Comparison of ENCODE assay signal across 14 cellular contexts in the genomic region with DNA sequence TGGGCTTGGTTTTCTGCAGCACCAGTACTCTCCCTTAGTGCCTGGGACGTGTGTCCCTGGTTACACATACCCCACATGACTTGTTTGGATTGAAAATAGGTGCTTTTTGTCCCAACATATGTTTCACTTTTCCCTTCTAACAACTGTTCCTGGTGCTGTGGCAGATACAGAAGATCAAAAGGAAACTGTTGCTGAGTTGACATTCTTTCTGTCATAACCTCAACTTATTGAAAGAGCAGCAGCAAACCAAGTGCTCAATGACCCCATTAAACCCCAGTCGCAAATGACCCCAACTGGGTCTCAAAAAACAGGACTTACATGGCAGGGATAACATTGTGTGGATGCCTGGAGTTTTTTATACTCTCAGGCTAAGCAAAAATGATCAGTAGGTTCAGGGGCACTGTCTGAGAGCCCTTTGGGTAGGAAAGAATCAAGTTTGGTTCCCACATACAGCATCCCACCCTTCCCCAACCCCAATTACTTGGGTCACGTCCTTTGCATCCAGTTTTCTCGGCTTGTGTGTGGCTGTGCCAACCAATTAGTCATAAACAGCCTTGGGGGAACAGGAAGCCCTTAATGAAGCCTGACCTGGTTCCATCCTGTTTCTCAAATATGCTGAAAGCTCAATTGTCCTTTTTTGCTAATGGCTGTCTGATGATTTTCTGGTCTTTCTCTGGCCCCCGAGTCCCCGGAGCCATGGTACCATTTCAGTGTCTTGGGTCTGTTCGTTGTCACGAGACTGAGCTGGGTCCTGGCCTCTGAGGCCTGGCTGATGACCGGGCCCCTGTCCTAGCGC. TPM values are rescaled to one million over a fixed set of nuclear protein-coding genes. Genes with fewer than 3 reads are reported as not detected.
DNase-seq lines count a peak whose midpoint lies in the region; ATAC-seq and TF ChIP-seq lines count a peak whose summit lies in the region.
"Had no signal": no experiment of that assay in that cellular context is flagged by ENCODE, and none has a peak within 500 bp of the region (broad histone marks: within the 10 kb centered on the region; RNA-seq: fewer than 3 reads in every experiment).

No MANE protein-coding gene starts in this region.

- H3K27me3 ChIP-seq in ovary, result no peaks in the 10 kb centered on the region
- H3K27me3 ChIP-seq: heart left ventricle had no signal

- POLR2A ChIA-PET in activated CD8-positive, alpha-beta T cell treated with anti-CD3 and anti-CD28 coated beads, Interleukin-2, amount 10 ng/mL, durations not matched to agents 7 days and 5 days (lab: Charles Lee), result interaction anchor here (1.3 kb wide), 1 partner anchor 20 kb away, joined by 4 read pairs; no protein-coding TSS in a partner anchor

- ATAC-seq in activated CD8-positive, alpha-beta T cell treated with anti-CD3 and anti-CD28 coated beads, Interleukin-2, amount 10 ng/mL, durations not matched to agents 7 days and 5 days, result no peak
- ATAC-seq: CD8-positive, alpha-beta T cell had no signal

- no peaks in the 10 kb centered on the region for H3K36me3 Mint-ChIP-seq in activated CD8-positive, alpha-beta T cell treated with anti-CD3 and anti-CD28 coated beads, Interleukin-2, amount 10 ng/mL, durations not matched to agents 7 days and 5 days (ENCODE audit: low read depth)
- H3K36me3 Mint-ChIP-seq in immature natural killer cell, result no peaks in the 10 kb centered on the region
- H3K36me3 Mint-ChIP-seq: CD8-positive, alpha-beta T cell; naive B cell had no signal

- no peaks in the 10 kb centered on the region for H3K36me3 ChIP-seq in ovary
- H3K36me3 ChIP-seq: heart left ventricle had no signal

- no peaks in the 10 kb centered on the region for H3K27me3 Mint-ChIP-seq in activated CD8-positive, alpha-beta T cell treated with anti-CD3 and anti-CD28 coated beads, Interleukin-2, amount 10 ng/mL, durations not matched to agents 7 days and 5 days (ENCODE audit: low read depth)
- H3K27me3 Mint-ChIP-seq in immature natural killer cell (ENCODE audit: low read depth in 3 of 3), result peaks cover 9 to 18% (median 10%) of the 10 kb centered on the region in 3 donors
- H3K27me3 Mint-ChIP-seq: naive B cell had no signal

- intact Hi-C loops in ovary (cut with DNase I), result no loop called here

- no peak for TF ChIP-seq EP300 in ovary (IDR thresholded peaks at IDR 0.05)

- no peaks in the 10 kb centered on the region for H3K9me3 Mint-ChIP-seq in activated CD8-positive, alpha-beta T cell treated with anti-CD3 and anti-CD28 coated beads, Interleukin-2, amount 10 ng/mL, durations not matched to agents 7 days and 5 days (ENCODE audit: insufficient read depth)
- no peaks in the 10 kb centered on the region for H3K9me3 Mint-ChIP-seq in immature natural killer cell
- H3K9me3 Mint-ChIP-seq: CD8-positive, alpha-beta T cell; naive B cell had no signal

- peak overlapping the region; percentile 85 for H3K27ac Mint-ChIP-seq in activated CD8-positive, alpha-beta T cell treated with anti-CD3 and anti-CD28 coated beads, Interleukin-2, amount 10 ng/mL, durations not matched to agents 7 days and 5 days
- H3K27ac Mint-ChIP-seq in immature natural killer cell, result peak overlapping the region in 3 of 6 donors; percentile 58 to 82 (median 72)
- H3K27ac Mint-ChIP-seq: CD8-positive, alpha-beta T cell; naive B cell had no signal

- no peak overlapping the region for H3K4me3 Mint-ChIP-seq in activated CD8-positive, alpha-beta T cell treated with anti-CD3 and anti-CD28 coated beads, Interleukin-2, amount 10 ng/mL, durations not matched to agents 7 days and 5 days
- peak overlapping the region in 3 of 5 donors; percentile 7 to 41 (median 36) for H3K4me3 Mint-ChIP-seq in immature natural killer cell
- H3K4me3 Mint-ChIP-seq: CD8-positive, alpha-beta T cell had no signal

- no peak for TF ChIP-seq POLR2A in ovary (IDR thresholded peaks at IDR 0.05)

- H3K4me3 ChIP-seq in ovary, result no peak overlapping the region
- H3K4me3 ChIP-seq: heart left ventricle had no signal

- H3K4me1 ChIP-seq in ovary (ENCODE audit: insufficient read depth), result no peaks in the 10 kb centered on the region

- H3K27ac ChIP-seq in ovary, result no peak overlapping the region

- no peaks in the 10 kb centered on the region for H3K9me3 ChIP-seq in ovary
- H3K9me3 ChIP-seq: heart left ventricle had no signal

- CTCF ChIA-PET in activated CD8-positive, alpha-beta T cell treated with anti-CD3 and anti-CD28 coated beads, Interleukin-2, amount 10 ng/mL, durations not matched to agents 7 days and 5 days (lab: Charles Lee), result interaction anchor here (1.0 to 5.1 kb wide), 4 partner anchors 13 to 236 kb away, joined by 3 to 35 read pairs (median 4); a partner anchor contains a TSS

- peak; percentile 62 for DNase-seq in A172 (ENCODE audit: low spot score)
- peak; percentile 36 for DNase-seq in GM03348 (ENCODE audit: low spot score)
- no peak for DNase-seq in activated CD8-positive, alpha-beta T cell treated with anti-CD3 and anti-CD28 coated beads, Interleukin-2, amount 10 ng/mL, durations not matched to agents 7 days and 5 days
- no peak for DNase-seq in immature natural killer cell
- DNase-seq in nucleus accumbens (lab: John Stamatoyannopoulos, UW), result no peak
- no peak for DNase-seq in NK-92 (lab: John Stamatoyannopoulos, UW; ENCODE audit: unreplicated experiment)
- no peak for DNase-seq in ovary
- DNase-seq in mucosa of gallbladder (ENCODE audit: low spot score), result no peak
- DNase-seq: activated CD4-positive, alpha-beta T cell treated with anti-CD3 and anti-CD28 coated beads, Interleukin-2, amount 50 U/mL, for 48 hours; caudate nucleus; CD8-positive, alpha-beta T cell; heart left ventricle; naive B cell; NCI-H146 had no signal

- H3K4me1 Mint-ChIP-seq in activated CD8-positive, alpha-beta T cell treated with anti-CD3 and anti-CD28 coated beads, Interleukin-2, amount 10 ng/mL, durations not matched to agents 7 days and 5 days (ENCODE audit: low read depth), result peaks cover 78% of the 10 kb centered on the region
- H3K4me1 Mint-ChIP-seq in immature natural killer cell, result peaks cover 68 to 79% of the 10 kb centered on the region in 2 donors

- TF ChIP-seq CTCF in ovary (IDR thresholded peaks at IDR 0.05), result no peak

- 64 to 70% (median 69%) methylated on average over 10 of the region's 10 CpGs for WGBS in ovary, 3 donors

RNA-seq across cellular contexts. Expression of a gene that starts 4.9 kb away (rescaled TPM):
- total RNA-seq in A172 (2014; rRNA removed; shearing (Covaris generic)), result 22.7 and 35.3 TPM in 2 replicates
- total RNA-seq in activated CD8-positive, alpha-beta T cell treated with anti-CD3 and anti-CD28 coated beads, Interleukin-2, amount 10 ng/mL, durations not matched to agents 7 days and 5 days, result 1 to 10 TPM; 1.4 to 1.8 TPM
- polyA plus RNA-seq in immature natural killer cell (under 1 TPM in 1 of 3 donors, not detected in 2; 0.16 TPM), ovary (1 to 10 TPM in 1 of 2 donors, under 1 TPM in 1; 0.01 to 1.1 TPM)
- total RNA-seq in ovary (1 to 10 TPM in 2 of 7 donors, under 1 TPM in 3, not detected in 2; 0.83 to 6.4 (median 0.94) TPM), mucosa of gallbladder (41.2 TPM)

RNA-seq across cellular contexts. Expression of a gene that starts 45.0 kb away (rescaled TPM):
- 60.9 and 72.7 TPM in 2 replicates for total RNA-seq in A172 (2014; rRNA removed; shearing (Covaris generic))
- 10 to 100 TPM; 35.5 to 36.8 TPM for total RNA-seq in activated CD8-positive, alpha-beta T cell treated with anti-CD3 and anti-CD28 coated beads, Interleukin-2, amount 10 ng/mL, durations not matched to agents 7 days and 5 days
- polyA plus RNA-seq in immature natural killer cell (10 to 100 TPM; 15.0 to 30.4 (median 18.0) TPM), ovary (10 to 100 TPM; 23.6 to 35.0 TPM)
- total RNA-seq in ovary (10 to 100 TPM; 21.7 to 39.8 (median 28.4) TPM), mucosa of gallbladder (21.8 TPM)

RNA-seq across cellular contexts. Expression of a gene that starts 53.2 kb away (rescaled TPM):
- total RNA-seq in A172 (2014; rRNA removed; shearing (Covaris generic)), result 128 and 152 TPM in 2 replicates
- 100 to 1,000 TPM; 153 to 154 TPM for total RNA-seq in activated CD8-positive, alpha-beta T cell treated with anti-CD3 and anti-CD28 coated beads, Interleukin-2, amount 10 ng/mL, durations not matched to agents 7 days and 5 days
- polyA plus RNA-seq in immature natural killer cell, result 10 to 100 TPM; 48.8 to 96.3 (median 72.2) TPM
- 10 to 100 TPM; 12.8 to 40.2 (median 35.8) TPM for total RNA-seq in ovary
- polyA plus RNA-seq in ovary, result 10 to 100 TPM; 19.9 to 63.1 TPM
- total RNA-seq in mucosa of gallbladder, result 70.7 TPM

Comparison
In these comparisons a context has a peak if more than half of its experiments do, and no peak if none do; other contexts are left out.
1. DNase-seq: peak in A172 (single experiment) and GM03348 (single experiment); none in activated CD8-positive, alpha-beta T cell treated with anti-CD3 and anti-CD28 coated beads, Interleukin-2, amount 10 ng/mL, durations not matched to agents 7 days and 5 days (single experiment), immature natural killer cell (0 of 3), nucleus accumbens (0 of 56), NK-92 (single experiment), ovary (0 of 5) and mucosa of gallbladder (single experiment).